Comparison of ENCODE assay signal across 17 cellular contexts in genomic region chr2:73669976-73670375, GRCh38. TPM values are rescaled to one million over a fixed set of nuclear protein-coding genes. Genes with fewer than 3 reads are reported as not detected.
"Had no signal": no experiment of that assay in that cellular context is flagged by ENCODE, and none has a peak within 500 bp of the region (broad histone marks: within the 10 kb centered on the region; RNA-seq: fewer than 3 reads in every experiment).

No MANE protein-coding gene starts in this region.

RNA-seq across cellular contexts. Expression of gene NAT8, which starts 27.8 kb away (rescaled TPM):
- total RNA-seq: dermis microvascular lymphatic vessel endothelial cell, endodermal cell, esophagus mucosa, esophagus squamous epithelium, glomerular endothelial cell, heart right ventricle, kidney epithelial cell, left cardiac atrium, left lung, left ventricle myocardium superior, lower leg skin, lower lobe of right lung, lung microvascular endothelial cell, mesenteric fat pad, mesothelial cell of epicardium, myocyte had no signal
- polyA plus RNA-seq: heart right ventricle, keratinocyte had no signal
